ENCODE assay signal across 1 cellular context in genomic region chr20:62272200-62272599, GRCh38.
TF ChIP-seq lines count a peak whose summit lies in the region.

No MANE protein-coding gene starts in this region.

TF ChIP-seq in HepG2, 621 proteins besides CTCF, POLR2A, EP300 and RAD21:
- TF ChIP-seq GATAD2A (CRISPR knock-in tag; IDR thresholded peaks at IDR 0.05) (no peak), ZNF431 (CRISPR knock-in tag; IDR thresholded peaks at IDR 0.05; ENCODE audit: borderline replicate concordance, low read depth) (no peak), SP5 (CRISPR knock-in tag; IDR thresholded peaks at IDR 0.05; ENCODE audit: borderline replicate concordance, low read depth) (no peak), FOXA1 (IDR thresholded peaks at IDR 0.05) (no peak), FOXA1 (CRISPR knock-in tag; IDR thresholded peaks at IDR 0.05) (no peak), ZFP91 (CRISPR knock-in tag; IDR thresholded peaks at IDR 0.05; ENCODE audit: borderline replicate concordance) (no peak), CREB3 (CRISPR knock-in tag; IDR thresholded peaks at IDR 0.05) (no peak), ZBTB33 (CRISPR knock-in tag; IDR thresholded peaks at IDR 0.05) (peak; percentile 78; the same call in 1 of the 2 replicates), AGO2 (optimal IDR thresholded peaks at IDR 0.05; ENCODE audit: low read depth, low read length) (peak; percentile 22), SRY (CRISPR knock-in tag; IDR thresholded peaks at IDR 0.05) (0 out of 2 replicates have a peak, but pooled peaks have one; percentile 25), MXD4 (CRISPR knock-in tag; IDR thresholded peaks at IDR 0.05) (no peak), HNRNPL (IDR thresholded peaks at IDR 0.05; ENCODE audit: low read depth, low read length) (0 out of 2 replicates have a peak, but pooled peaks have one; percentile 25), STAG1 (CRISPR knock-in tag; IDR thresholded peaks at IDR 0.05) (0 out of 2 replicates have a peak, but pooled peaks have one; percentile 4), SKI (IDR thresholded peaks at IDR 0.05; ENCODE audit: partially characterized antibody) (no peak), ZBTB14 (CRISPR knock-in tag; IDR thresholded peaks at IDR 0.05) (no peak)
